8 cellular contexts compared by ENCODE assay signal in the genomic region with DNA sequence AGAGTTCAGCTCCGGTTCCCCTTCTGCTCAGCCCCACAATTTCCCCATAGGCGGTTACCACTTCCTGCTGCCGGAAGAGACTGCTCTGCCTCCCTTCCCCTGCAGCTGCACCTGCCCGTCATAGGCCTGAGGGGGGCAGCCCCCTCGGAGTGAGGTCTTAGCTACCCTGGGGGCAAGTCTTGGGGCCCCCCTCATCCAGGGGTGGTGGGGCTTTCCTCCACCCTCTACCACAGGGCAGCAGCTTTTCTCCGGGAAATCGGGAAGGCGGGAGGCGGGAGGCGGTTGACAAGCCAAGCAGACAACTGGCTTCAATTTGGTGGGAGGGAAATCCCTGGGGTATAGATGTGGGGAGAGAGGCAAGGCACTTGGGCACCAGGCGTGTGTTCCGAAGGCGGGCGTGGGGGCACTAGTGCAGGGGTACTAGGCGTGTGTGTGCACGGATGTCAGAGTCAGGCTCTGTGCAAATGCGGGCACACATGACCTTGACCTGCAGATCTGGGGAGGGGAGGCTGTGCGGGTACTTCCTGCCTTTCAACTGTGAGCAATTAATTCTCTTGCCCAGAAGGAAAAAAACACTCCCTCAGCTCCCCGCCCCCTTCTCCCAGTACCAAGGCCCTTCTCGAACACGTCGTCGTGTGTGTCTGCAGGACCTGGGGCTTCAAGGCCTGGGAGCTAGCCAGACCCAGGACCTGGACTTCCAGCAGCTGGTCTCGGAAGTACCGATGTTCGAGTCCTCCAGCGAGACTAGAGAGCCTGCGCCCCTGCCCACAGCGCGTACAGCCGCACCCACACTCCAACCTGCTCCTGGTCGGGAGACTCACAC. TPM values are rescaled to one million over a fixed set of nuclear protein-coding genes. Genes with fewer than 3 reads are reported as not detected.
DNase-seq lines count a peak whose midpoint lies in the region; ATAC-seq and TF ChIP-seq lines count a peak whose summit lies in the region.

No MANE protein-coding gene starts in this region.

- no peak for TF ChIP-seq CTCF in HCT116 (IDR thresholded peaks at IDR 0.05 in 2 of 3, conservative IDR thresholded peaks at IDR 0.05 in 1 of 3; ENCODE audit: borderline replicate concordance in 1 of 3, insufficient read depth in 1 of 3, low read depth in 2 of 3, low read length in 2 of 3)
- TF ChIP-seq CTCF in VCaP (conservative IDR thresholded peaks at IDR 0.05), result no peak
- TF ChIP-seq CTCF in lower lobe of right lung (IDR thresholded peaks at IDR 0.05), result no peak

- H3K36me3 ChIP-seq in HCT116 (ENCODE audit: control insufficient read depth in 1 of 2, insufficient read depth in 2 of 2, low read length in 2 of 2) (peaks cover 0 to 5% of the 10 kb centered on the region in 2 experiments; a peak in 2 of 4 replicates), lower lobe of right lung (peaks cover 25% of the 10 kb centered on the region)

- ATAC-seq in HCT116, result peak; percentile 8; the same call in 1 of the 2 replicates
- ATAC-seq in lower lobe of right lung, result peak; percentile 19 to 54

- H3K27ac ChIP-seq in HCT116 (ENCODE audit: low read depth, low read length) (peak overlapping the region; percentile 99), VCaP (peak overlapping the region; percentile 91), lower lobe of right lung (peak overlapping the region; percentile 95)

- no peaks in the 10 kb centered on the region for H4K20me1 ChIP-seq in HCT116 (ENCODE audit: insufficient read depth)

- peaks cover 22 to 43% of the 10 kb centered on the region in 2 experiments for H3K4me1 ChIP-seq in HCT116 (ENCODE audit: control insufficient read depth in 1 of 2, insufficient read depth in 2 of 2, low read length in 2 of 2)
- H3K4me1 ChIP-seq in lower lobe of right lung, result peaks cover 34% of the 10 kb centered on the region

- peak overlapping the region; percentile 87 for H3K4me2 ChIP-seq in HCT116 (ENCODE audit: low read length)

- peak overlapping the region; percentile 80 for H3K9ac ChIP-seq in HCT116 (ENCODE audit: low read length)

- H3K9me2 ChIP-seq in HCT116 (ENCODE audit: insufficient read depth), result no peaks in the 10 kb centered on the region

- DNase-seq in GF-D8 (lab: John Stamatoyannopoulos, UW) (peak; percentile 92), HCT116 (ENCODE audit: low read depth, low spot score) (no peak), NCI-H1694 treated with DMSO at 0.1 percent for 48 hours (lab: John Stamatoyannopoulos, UW) (peak; percentile 52), lower lobe of right lung (peak; percentile 75), T1000 (lab: John Stamatoyannopoulos, UW) (no peak)
- DNase-seq in central memory CD4-positive, alpha-beta T cell, result peak; percentile 88
- peak; percentile 62 to 66 for DNase-seq in stimulated activated CD8-positive, alpha-beta memory T cell treated with anti-CD3 and anti-CD28 coated beads, Interleukin-15, amount 100 ng/mL, for 48 hours (ENCODE audit: low read depth in 2 of 2)

- TSS peak; percentile 17 for BruUV-seq in HCT116 (replicated peaks; lab: Mats Ljungman, UMichigan)

- no peaks in the 10 kb centered on the region for H3K27me3 ChIP-seq in HCT116 (ENCODE audit: insufficient read depth, low read length)
- H3K27me3 ChIP-seq in lower lobe of right lung (ENCODE audit: low read depth), result no peaks in the 10 kb centered on the region

- no peak for TF ChIP-seq POLR2A in HCT116 (IDR thresholded peaks at IDR 0.05; ENCODE audit: borderline replicate concordance, extremely low read depth, insufficient read depth, insufficient read length)

- intact Hi-C loops in HCT116 (cut with micrococcal nuclease) (no loop called here), lower lobe of right lung (cut with DNase I) (no loop called here)

- H3K9me3 ChIP-seq in HCT116 (ENCODE audit: control insufficient read depth in 1 of 2, insufficient read depth in 1 of 2, low read depth in 1 of 2, low read length in 2 of 2) (no peaks in the 10 kb centered on the region), lower lobe of right lung (no peaks in the 10 kb centered on the region)

- peak overlapping the region; percentile 69 to 71 for H3K4me3 ChIP-seq in HCT116 (replicated peaks in 1 of 2; ENCODE audit: low read depth in 1 of 2, low read length in 2 of 2)
- H3K4me3 ChIP-seq in lower lobe of right lung, result peak overlapping the region; percentile 64

- H2AFZ ChIP-seq in HCT116 (ENCODE audit: low read depth, low read length, poor library complexity, severe bottlenecking), result no peak overlapping the region

- peaks cover 34% of the 10 kb centered on the region; the same call in 1 of the 2 replicates for H3K79me2 ChIP-seq in HCT116 (ENCODE audit: insufficient read depth, low read length)

- TF ChIP-seq RAD21 in HCT116 (IDR thresholded peaks at IDR 0.05; ENCODE audit: low read depth), result no peak

- RAD21 ChIA-PET in HCT116 (lab: Charles Lee; ENCODE audit: low non-redundant PET in 1 of 2, low total read pairs in 2 of 2, uncharacterized antibody in 2 of 2, unreplicated experiment in 2 of 2), result no interaction called here

- CTCF ChIA-PET in HCT116 (lab: Charles Lee), result interaction anchor here (0.8 to 2.5 kb wide), 2 partner anchors 16 to 20 kb away, joined by 3 to 14 read pairs; no protein-coding TSS in a partner anchor

- POLR2A ChIA-PET in HCT116 (lab: Charles Lee), result interaction anchor here (2.3 kb wide), 1 partner anchor 44 kb away, joined by 10 read pairs; the partner anchor contains the start of gene HCFC1

TF ChIP-seq in HCT116, 20 proteins besides CTCF, POLR2A, EP300 and RAD21:
- no peak for TF ChIP-seq EGR1 (IDR thresholded peaks at IDR 0.05; ENCODE audit: low read depth)
- TF ChIP-seq ZNF274 (IDR thresholded peaks at IDR 0.05; ENCODE audit: low read depth, low read length), result no peak
- TF ChIP-seq, protein P1, sequence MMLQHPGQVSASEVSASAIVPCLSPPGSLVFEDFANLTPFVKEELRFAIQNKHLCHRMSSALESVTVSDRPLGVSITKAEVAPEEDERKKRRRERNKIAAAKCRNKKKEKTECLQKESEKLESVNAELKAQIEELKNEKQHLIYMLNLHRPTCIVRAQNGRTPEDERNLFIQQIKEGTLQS (IDR thresholded peaks at IDR 0.05), result no peak
- no peak for TF ChIP-seq SP1 (IDR thresholded peaks at IDR 0.05; ENCODE audit: low read depth)
- TF ChIP-seq ELF1 (IDR thresholded peaks at IDR 0.05; ENCODE audit: borderline replicate concordance, low read depth), result no peak
- no peak for TF ChIP-seq SRF (IDR thresholded peaks at IDR 0.05; ENCODE audit: low read depth)
- TF ChIP-seq YY1 (IDR thresholded peaks at IDR 0.05; ENCODE audit: extremely low read depth, insufficient replicate concordance, low read depth, low read length), result no peak
- TF ChIP-seq JUND (IDR thresholded peaks at IDR 0.05), result no peak
- TF ChIP-seq SIN3A (IDR thresholded peaks at IDR 0.05; ENCODE audit: low read depth), result no peak
- TF ChIP-seq POLR2AphosphoS5 (IDR thresholded peaks at IDR 0.05; ENCODE audit: low read depth, low read length), result no peak; the same call in 1 of the 2 replicates
- TF ChIP-seq TCF7L2 (IDR thresholded peaks at IDR 0.05; ENCODE audit: borderline replicate concordance, extremely low read depth, insufficient read depth, insufficient read length), result no peak
- TF ChIP-seq ZBTB33 (IDR thresholded peaks at IDR 0.05; ENCODE audit: extremely low read depth, insufficient replicate concordance, low read length), result no peak
- no peak for TF ChIP-seq EZH2 (IDR thresholded peaks at IDR 0.05)
- no peak for TF ChIP-seq FOSL1 (IDR thresholded peaks at IDR 0.05; ENCODE audit: low read depth)
- no peak for TF ChIP-seq MAX (IDR thresholded peaks at IDR 0.05)
- TF ChIP-seq CBX3 (IDR thresholded peaks at IDR 0.05; ENCODE audit: low read depth), result no peak
- no peak for TF ChIP-seq ZFX (IDR thresholded peaks at IDR 0.05)
TF ChIP-seq in HCT116: peak in this region for 0.

RNA-seq across cellular contexts. Expression of gene ARHGAP4, which starts 1.0 kb away (rescaled TPM):
- total RNA-seq in HCT116 (2021; ENCODE audit: unreplicated experiment), result 67.4 TPM
- polyA plus RNA-seq in HCT116 (2012), result 41.2 and 44.2 TPM in 2 replicates
- 70.7 TPM for total RNA-seq in lower lobe of right lung

RNA-seq across cellular contexts. Expression of gene NAA10, which starts 7.8 kb away (rescaled TPM):
- total RNA-seq in HCT116 (2021; ENCODE audit: unreplicated experiment) (124 TPM), lower lobe of right lung (69.2 TPM)
- polyA plus RNA-seq in HCT116 (2012), result 135 and 156 TPM in 2 replicates

RNA-seq across cellular contexts. Expression of gene RENBP, which starts 17.4 kb away (rescaled TPM):
- 1.3 TPM for total RNA-seq in HCT116 (2021; ENCODE audit: unreplicated experiment)
- polyA plus RNA-seq in HCT116 (2012), result 0.30 and 0.52 TPM in 2 replicates
- 57.0 TPM for total RNA-seq in lower lobe of right lung

RNA-seq across cellular contexts. Expression of gene AVPR2, which starts 22.6 kb away (rescaled TPM):
- not detected for total RNA-seq in HCT116 (2021; ENCODE audit: unreplicated experiment)
- 0.27 and 0.34 TPM in 2 replicates for polyA plus RNA-seq in HCT116 (2012)
- 1.9 TPM for total RNA-seq in lower lobe of right lung

RNA-seq across cellular contexts. Expression of gene L1CAM, which starts 41.1 kb away (rescaled TPM):
- total RNA-seq in HCT116 (2021; ENCODE audit: unreplicated experiment), result 14.8 TPM
- polyA plus RNA-seq in HCT116 (2012), result 10.4 and 10.8 TPM in 2 replicates
- total RNA-seq in lower lobe of right lung, result 1.6 TPM

Comparison
In these comparisons a context has a peak if more than half of its experiments do, and no peak if none do; other contexts are left out.
1. DNase-seq: peak in GF-D8 (single experiment), NCI-H1694 treated with DMSO at 0.1 percent for 48 hours (single experiment), central memory CD4-positive, alpha-beta T cell (single experiment), lower lobe of right lung (single experiment) and stimulated activated CD8-positive, alpha-beta memory T cell treated with anti-CD3 and anti-CD28 coated beads, Interleukin-15, amount 100 ng/mL, for 48 hours (2 of 2); none in HCT116 (single experiment) and T1000 (single experiment).
2. RNA of gene RENBP, which starts 17.4 kb away (total RNA-seq): 57.0 TPM in lower lobe of right lung (single experiment); 1.3 TPM in HCT116 (single experiment); every median in the first group is over 10 times any median in the second.
3. Peak in every context shown above with its lines, with median percentiles within 50 percentile points of each other: H3K27ac ChIP-seq.